30 cellular contexts compared by ENCODE assay signal in genomic region chr12:71954040-71954649, GRCh38. TPM values are rescaled to one million over a fixed set of nuclear protein-coding genes. Genes with fewer than 3 reads are reported as not detected.
A peak's percentile ranks its signal among the peaks of the same experiment; 100 is the strongest.
DNase-seq lines count a peak whose midpoint lies in the region; ATAC-seq, FAIRE-seq and TF ChIP-seq lines count a peak whose summit lies in the region.
"Had no signal": no experiment of that assay in that cellular context is flagged by ENCODE, and none has a peak within 500 bp of the region (broad histone marks: within the 10 kb centered on the region; RNA-seq: fewer than 3 reads in every experiment).

No MANE protein-coding gene starts in this region.

- H3K4me2 ChIP-seq in K562 (ENCODE audit: insufficient read depth, low read length) (no peak overlapping the region), neural cell (ENCODE audit: low read length) (peak overlapping the region; percentile 28)
- H3K4me2 ChIP-seq: BLaER1 treated with 17β-estradiol and CSF1 and Interleukin-3, amounts not matched to agents 10 nM and 100 nM had no signal

- no peaks in the 10 kb centered on the region for H3K9me1 ChIP-seq in K562 (ENCODE audit: control insufficient read depth, insufficient read depth, low read length)

- DNase-seq in NCI-H1417 (lab: John Stamatoyannopoulos, UW) (peak in 2 of 3 experiments; percentile 45 to 69), NCI-H1417 treated with DMSO at 0.1 percent for 48 hours (lab: John Stamatoyannopoulos, UW) (no peak), K562 (ENCODE audit: extremely low read depth in 1 of 4, low spot score in 3 of 4) (no peak), ovary (no peak), substantia nigra (lab: John Stamatoyannopoulos, UW) (no peak)
- DNase-seq: Calu3; CD8-positive, alpha-beta T cell; DMS153; GDM1; GM23248; H9; NCI-H1105; NCI-H1694; NCI-H2081; NCI-H2171; NCI-H446 treated with DMSO at 0.1 percent for 48 hours; NCI-H526 treated with DMSO at 0.1 percent for 48 hours; PC-3; Right ventricle myocardium superior had no signal

- 8% methylated on average over 12 of the region's 12 CpGs for WGBS in K562 (ENCODE audit: insufficient coverage, low coverage, missing lambda C conversion rate)
- 53 to 71% (median 62%) methylated on average over 12 of the region's 12 CpGs for WGBS in ovary, 3 donors

- TF ChIP-seq EP300 in K562 (IDR thresholded peaks at IDR 0.05; ENCODE audit: low read length) (no peak), neural cell (conservative IDR thresholded peaks at IDR 0.05; ENCODE audit: poor library complexity, severe bottlenecking) (peak; percentile 96), ovary (IDR thresholded peaks at IDR 0.05) (no peak)

- POLR2A ChIA-PET in K562 (lab: Yijun Ruan, JAX): no interaction called here

- no peaks in the 10 kb centered on the region for H4K20me1 ChIP-seq in K562 (replicated peaks; ENCODE audit: control insufficient read depth, insufficient read depth, low read length)
- no peaks in the 10 kb centered on the region for H4K20me1 ChIP-seq in neural cell (ENCODE audit: insufficient read depth)
- H4K20me1 ChIP-seq: BLaER1 treated with 17β-estradiol and CSF1 and Interleukin-3, amounts not matched to agents 10 nM and 100 nM had no signal

- H3K9me3 ChIP-seq in K562 (replicated peaks; ENCODE audit: control insufficient read depth, insufficient read depth, low read depth, low read length) (no peaks in the 10 kb centered on the region), neural cell (ENCODE audit: low read length) (no peaks in the 10 kb centered on the region), ovary (no peaks in the 10 kb centered on the region)
- H3K9me3 ChIP-seq: BLaER1 treated with 17β-estradiol and CSF1 and Interleukin-3, amounts not matched to agents 10 nM and 100 nM had no signal

- intact Hi-C loops in K562 (cut with micrococcal nuclease): no loop called here
- intact Hi-C loops in ovary (cut with DNase I): no loop called here

- H3F3A ChIP-seq in neural cell (ENCODE audit: insufficient read depth, low read length, poor library complexity, severe bottlenecking): no peaks in the 10 kb centered on the region

- no TSS peak for BruUV-seq in K562 (replicated peaks; lab: Mats Ljungman, UMichigan)

- H3K4me1 ChIP-seq in K562 (replicated peaks in 1 of 2; ENCODE audit: control insufficient read depth in 2 of 2, insufficient read depth in 2 of 2, low read length in 2 of 2): no peaks in the 10 kb centered on the region
- no peaks in the 10 kb centered on the region for H3K4me1 ChIP-seq in ovary (ENCODE audit: insufficient read depth)
- H3K4me1 ChIP-seq: BLaER1 treated with 17β-estradiol and CSF1 and Interleukin-3, amounts not matched to agents 10 nM and 100 nM had no signal

- no peaks in the 10 kb centered on the region for H3K9me2 ChIP-seq in neural cell (ENCODE audit: insufficient read depth, low read length)

- peaks cover 0 to 5% of the 10 kb centered on the region in 2 experiments; a peak in 4 of 5 replicates for H3K27me3 ChIP-seq in K562 (ENCODE audit: control insufficient read depth in 2 of 2, insufficient read depth in 2 of 2, low read length in 2 of 2)
- no peaks in the 10 kb centered on the region for H3K27me3 ChIP-seq in neural cell (ENCODE audit: insufficient read depth, low read depth, low read length)
- H3K27me3 ChIP-seq in ovary: no peaks in the 10 kb centered on the region
- H3K27me3 ChIP-seq: BLaER1 treated with 17β-estradiol and CSF1 and Interleukin-3, amounts not matched to agents 10 nM and 100 nM had no signal

- no peak overlapping the region for H3K9ac ChIP-seq in K562 (ENCODE audit: insufficient read depth in 1 of 2, low read depth in 2 of 2, low read length in 2 of 2)
- peak overlapping the region; percentile 43 for H3K9ac ChIP-seq in neural cell (ENCODE audit: low read length)
- H3K9ac ChIP-seq: BLaER1 treated with 17β-estradiol and CSF1 and Interleukin-3, amounts not matched to agents 10 nM and 100 nM; GM23248 had no signal

- TF ChIP-seq CTCF in K562 (IDR thresholded peaks at IDR 0.05 in 2 of 3, conservative IDR thresholded peaks at IDR 0.05 in 1 of 3; ENCODE audit: insufficient read depth in 2 of 3, low read depth in 1 of 3, low read length in 3 of 3): no peak
- no peak for TF ChIP-seq CTCF in neural cell (IDR thresholded peaks at IDR 0.05; ENCODE audit: poor library complexity, severe bottlenecking)
- no peak for TF ChIP-seq CTCF in ovary (IDR thresholded peaks at IDR 0.05)

- H3K4me3 ChIP-seq in K562: no peak overlapping the region
- H3K4me3 ChIP-seq in neural cell (ENCODE audit: low read length): peak overlapping the region; percentile 34
- no peak overlapping the region for H3K4me3 ChIP-seq in ovary
- H3K4me3 ChIP-seq: BLaER1 treated with 17β-estradiol and CSF1 and Interleukin-3, amounts not matched to agents 10 nM and 100 nM; GM23248 had no signal

- no peak overlapping the region for H3K27ac ChIP-seq in K562 (ENCODE audit: extremely low read depth, low read depth, low read length)
- peak overlapping the region; percentile 81 for H3K27ac ChIP-seq in neural cell (ENCODE audit: low read length)
- H3K27ac ChIP-seq in ovary: no peak overlapping the region
- H3K27ac ChIP-seq in substantia nigra (ENCODE audit: low read depth, low read length, poor library complexity, severe bottlenecking): no peak overlapping the region
- H3K27ac ChIP-seq: 22Rv1; BLaER1 treated with 17β-estradiol and CSF1 and Interleukin-3, amounts not matched to agents 10 nM and 100 nM; GM23248; HL-60 had no signal

- CTCF ChIA-PET in K562 (lab: Yijun Ruan, JAX; ENCODE audit: low intra/inter-chr PET ratio): interaction anchor here (0.6 kb wide), 1 partner anchor 10 kb away, joined by 3 read pairs; no protein-coding TSS in a partner anchor

- H3K36me3 ChIP-seq in K562 (ENCODE audit: control insufficient read depth, insufficient read depth, low read length) (no peaks in the 10 kb centered on the region), neural cell (ENCODE audit: insufficient read depth, low read length) (no peaks in the 10 kb centered on the region), ovary (no peaks in the 10 kb centered on the region)
- H3K36me3 ChIP-seq: BLaER1 treated with 17β-estradiol and CSF1 and Interleukin-3, amounts not matched to agents 10 nM and 100 nM had no signal

- in situ Hi-C loops in K562 (cut with MboI): no loop called here

- ATAC-seq in K562 (no peak), GM19397 (IDR thresholded peaks at IDR 0.05; ENCODE audit: unreplicated experiment) (no peak), GM18867 (IDR thresholded peaks at IDR 0.05; ENCODE audit: unreplicated experiment) (no peak)
- ATAC-seq: CD8-positive, alpha-beta T cell; PC-3 had no signal

- H2AFZ ChIP-seq in K562 (ENCODE audit: low read depth, low read length) (no peak overlapping the region), neural cell (ENCODE audit: low read depth, low read length) (no peak overlapping the region)
- H2AFZ ChIP-seq: GM23248 had no signal

- no peak for TF ChIP-seq POLR2A in K562 (conservative IDR thresholded peaks at IDR 0.05)
- no peak for TF ChIP-seq POLR2A in ovary (IDR thresholded peaks at IDR 0.05)

- TF ChIP-seq RAD21 in K562 (CRISPR knock-in tag; conservative IDR thresholded peaks at IDR 0.05 in 1 of 2, IDR thresholded peaks at IDR 0.05 in 1 of 2) (no peak), neural cell (conservative IDR thresholded peaks at IDR 0.05) (no peak)

- H3K79me2 ChIP-seq in K562 (ENCODE audit: control insufficient read depth, insufficient read depth, low read length) (no peaks in the 10 kb centered on the region), neural cell (replicated peaks; ENCODE audit: insufficient read depth, low read length) (no peaks in the 10 kb centered on the region)

- no peak for FAIRE-seq in K562 (lab: Jason Lieb, UNC)
- FAIRE-seq: GM18507 had no signal

TF ChIP-seq in K562, 482 proteins besides CTCF, POLR2A, EP300 and RAD21 (continues in another document):
- TF ChIP-seq MEIS2 (IDR thresholded peaks at IDR 0.05; ENCODE audit: partially characterized antibody) (peak; percentile 26), ZNF551 (CRISPR knock-in tag; IDR thresholded peaks at IDR 0.05) (no peak), RBFOX2 (IDR thresholded peaks at IDR 0.05; ENCODE audit: low read depth, low read length) (no peak), MTA1 (IDR thresholded peaks at IDR 0.05; ENCODE audit: borderline replicate concordance) (no peak), FOXJ2 (tag; IDR thresholded peaks at IDR 0.05) (no peak)

TF ChIP-seq in neural cell, 6 proteins besides CTCF, POLR2A, EP300 and RAD21 (continues in another document):
- peak; percentile 64 for TF ChIP-seq POLR2AphosphoS5 (IDR thresholded peaks at IDR 0.05)
- no peak for TF ChIP-seq EZH2 (IDR thresholded peaks at IDR 0.05; ENCODE audit: borderline replicate concordance, insufficient read depth, low read length, poor library complexity, severe bottlenecking)

RNA-seq across cellular contexts. Expression of gene TPH2, which starts 15.5 kb away (rescaled TPM):
- 1.3 and 2.0 TPM in 2 replicates for total RNA-seq in K562 (2011; cell fraction: chromatin; rRNA removed; ENCODE audit: low replicate concordance)
- 0.79 and 0.83 TPM in 2 replicates for total RNA-seq in K562 (2011; cell fraction: nucleolus; rRNA removed)
- 1.8 and 1.9 TPM in 2 replicates for total RNA-seq in K562 (2011; cell fraction: nucleoplasm; rRNA removed)
- 0.78 TPM in 1 of 2 replicates, not detected in the other for total RNA-seq in K562 (2014; rRNA removed)
- 0.16 and 0.22 TPM in 2 replicates for total RNA-seq in K562 (2014; rRNA removed; fragmentation: Illumina TruSeq; extraction: Trizol)
- total RNA-seq in K562 (2015; rRNA removed; fragmentation: Illumina TruSeq; extraction: Trizol): 0.38 TPM in 1 of 2 replicates, not detected in the other
- not detected in 2 replicates for total RNA-seq in K562 (2021)
- polyA plus RNA-seq in K562 (2011; rRNA removed): 0.14 TPM in 1 of 2 replicates, not detected in the other
- 0.07 TPM in 1 of 2 replicates, not detected in the other for polyA plus RNA-seq in K562 (2011; cell fraction: cytosol; rRNA removed)
- polyA plus RNA-seq in K562 (2011; cell fraction: nucleus; rRNA removed): 0.80 TPM in 1 of 2 replicates, not detected in the other
- 0.20 and 0.47 TPM in 2 replicates for polyA plus RNA-seq in K562 (2012)
- 0.06 and 0.28 TPM in 2 replicates for polyA plus RNA-seq in K562 (2014; fragmentation: Illumina TruSeq; extraction: Trizol)
- polyA plus RNA-seq in K562 (2014; fragmentation: Nextera tagmentation; extraction: Ambion mirVana): under 1 TPM; 0.06 to 0.13 TPM
- polyA plus RNA-seq in K562 (2014; rRNA removed): not detected in 2 replicates
- polyA minus RNA-seq in K562 (2011; rRNA and poly(A)+ RNA removed): 0.15 and 0.32 TPM in 2 replicates
- polyA minus RNA-seq in K562 (2011; cell fraction: cytosol; rRNA and poly(A)+ RNA removed): not detected in 2 replicates
- polyA minus RNA-seq in K562 (2011; cell fraction: nucleus; rRNA and poly(A)+ RNA removed): 0.33 and 0.81 TPM in 2 replicates
- polyA plus RNA-seq in neural cell: 0.12 and 0.33 TPM in 2 replicates
- polyA minus RNA-seq in neural cell: 0.97 and 1.2 TPM in 2 replicates
- under 1 TPM in 1 of 7 donors, not detected in 6; 0.23 TPM for total RNA-seq in ovary
- polyA plus RNA-seq in ovary: not detected
- total RNA-seq: CD8-positive, alpha-beta T cell; Daoy; GM23248; HT-29; PC-3; Right ventricle myocardium superior; RPMI7951; SK-MEL-5 had no signal
- polyA plus RNA-seq: GM23248 had no signal

Comparison
In these comparisons a context has a peak if more than half of its experiments do, and no peak if none do; other contexts are left out.
1. DNase-seq: peak in NCI-H1417 (2 of 3); none in NCI-H1417 treated with DMSO at 0.1 percent for 48 hours (single experiment), K562 (0 of 4), ovary (0 of 5) and substantia nigra (0 of 49).